Comparison of ENCODE assay signal across 26 cellular contexts in the genomic region with DNA sequence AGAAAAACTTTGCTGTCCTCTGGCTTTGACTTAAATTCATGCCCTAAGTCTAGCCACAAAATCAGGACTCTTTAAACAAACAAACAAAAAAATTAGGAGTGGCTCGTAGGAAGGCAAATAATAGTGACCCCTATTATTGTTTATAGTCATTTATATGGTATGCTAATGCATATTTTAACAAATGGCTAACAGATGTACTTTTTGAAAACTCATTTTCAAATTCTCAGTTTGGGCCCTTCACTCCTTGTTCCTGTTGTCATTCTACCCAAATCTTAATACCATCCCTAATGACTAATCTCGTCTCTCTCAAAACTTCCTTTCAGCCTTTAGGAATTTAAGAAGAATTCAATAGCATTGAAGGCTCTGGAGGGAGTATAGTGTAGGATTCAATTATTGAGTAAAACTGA. TPM values are rescaled to one million over a fixed set of nuclear protein-coding genes. Genes with fewer than 3 reads are reported as not detected.
DNase-seq lines count a peak whose midpoint lies in the region; ATAC-seq, FAIRE-seq and TF ChIP-seq lines count a peak whose summit lies in the region.
"Had no signal": no experiment of that assay in that cellular context is flagged by ENCODE, and none has a peak within 500 bp of the region (broad histone marks: within the 10 kb centered on the region; RNA-seq: fewer than 3 reads in every experiment).

No MANE protein-coding gene starts in this region.

- no peak for FAIRE-seq in GM12892 (lab: Jason Lieb, UNC)
- FAIRE-seq: A549, keratinocyte, pancreas had no signal

- H3K36me3 ChIP-seq in ACC112 (ENCODE audit: insufficient read depth, low read length) (no peaks in the 10 kb centered on the region), adipocyte (ENCODE audit: control insufficient read depth, insufficient read depth, low read length, severe bottlenecking) (no peaks in the 10 kb centered on the region)
- H3K36me3 ChIP-seq: lower lobe of right lung, pancreas, SJCRH30, upper lobe of left lung had no signal

- H3K27ac ChIP-seq in ACC112 (ENCODE audit: low read depth, low read length), result peak overlapping the region; percentile 61
- H3K27ac ChIP-seq: foreskin keratinocyte, lower lobe of right lung, pancreas, SJCRH30, upper lobe of left lung had no signal

- peaks cover 17% of the 10 kb centered on the region for H3K4me1 ChIP-seq in ACC112 (ENCODE audit: control insufficient read depth, insufficient read depth, low read length, unreplicated experiment)
- H3K4me1 ChIP-seq in adipocyte (ENCODE audit: control insufficient read depth, insufficient read depth, low read length), result peaks cover 21% of the 10 kb centered on the region
- H3K4me1 ChIP-seq: lower lobe of right lung, pancreas, upper lobe of left lung had no signal

- no peak for TF ChIP-seq CTCF in fibroblast of villous mesenchyme (IDR thresholded peaks at IDR 0.05; ENCODE audit: insufficient read depth, low read depth, low read length)

- no peak overlapping the region for H3K9ac ChIP-seq in adipocyte (ENCODE audit: low read length)

- H3K27me3 ChIP-seq in ACC112 (ENCODE audit: insufficient read depth, low read length) (no peaks in the 10 kb centered on the region), adipocyte (replicated peaks; ENCODE audit: control insufficient read depth, insufficient read depth, low read length) (no peaks in the 10 kb centered on the region)
- H3K27me3 ChIP-seq: foreskin keratinocyte, pancreas, SJCRH30, upper lobe of left lung had no signal

- TF ChIP-seq POLR2A in GM12892 (IDR thresholded peaks at IDR 0.05; ENCODE audit: low read depth, low read length), result no peak

- peak overlapping the region; percentile 73 for H2AFZ ChIP-seq in ACC112 (ENCODE audit: low read length, unreplicated experiment)

- DNase-seq in HCEC 1CT (peak; percentile 89), adipocyte (ENCODE audit: low read depth) (peak; percentile 82), fibroblast of villous mesenchyme (ENCODE audit: low read depth) (peak; percentile 58), Kasumi-1 (lab: John Stamatoyannopoulos, UW) (no peak), NCI-H82 treated with DMSO at 0.1 percent for 48 hours (lab: John Stamatoyannopoulos, UW; ENCODE audit: unreplicated experiment) (no peak), GM12892 (ENCODE audit: insufficient read length) (no peak)
- DNase-seq: activated CD4-positive, alpha-beta T cell treated with anti-CD3 and anti-CD28 coated beads, Interleukin-2, amount 50 U/mL, for 48 hours; anterior cingulate cortex; CD4-positive, alpha-beta memory T cell; cerebellar nuclear complex; effector CD8-positive, alpha-beta T cell; foreskin keratinocyte; lower lobe of right lung; NCI-H1105 treated with DMSO at 0.1 percent for 48 hours; NCI-H2107; NCI-H526 treated with DMSO at 0.1 percent for 48 hours; OCI-M1; pancreas; SJCRH30; stimulated activated CD4-positive, alpha-beta T cell treated with anti-CD3 and anti-CD28 coated beads, Interleukin-2, amount 100 ng/mL, for 48 hours; T-helper 2 cell; upper lobe of left lung had no signal

- H3K9me3 ChIP-seq in adipocyte (ENCODE audit: control insufficient read depth, low read length), result no peaks in the 10 kb centered on the region
- H3K9me3 ChIP-seq: A549, lower lobe of right lung, pancreas, upper lobe of left lung had no signal

- H3K4me3 ChIP-seq in ACC112 (ENCODE audit: low read depth, low read length) (no peak overlapping the region), adipocyte (ENCODE audit: low read length) (no peak overlapping the region), fibroblast of villous mesenchyme (ENCODE audit: low read depth, low read length) (no peak overlapping the region)
- H3K4me3 ChIP-seq: A549, lower lobe of right lung, pancreas, SJCRH30, upper lobe of left lung had no signal

- no peak for ATAC-seq in HG02884 (IDR thresholded peaks at IDR 0.05; ENCODE audit: unreplicated experiment)
- ATAC-seq: A549, foreskin keratinocyte, lower lobe of right lung, pancreas had no signal

- no peaks in the 10 kb centered on the region for H3K79me2 ChIP-seq in ACC112 (ENCODE audit: control insufficient read depth, insufficient read depth, low read length, unreplicated experiment)

RNA-seq across cellular contexts. Expression of gene ATP2B1, which starts 42.2 kb away (rescaled TPM):
- total RNA-seq in fibroblast of villous mesenchyme, result 175 and 214 TPM in 2 replicates
- polyA plus RNA-seq in GM12892 (2012; ENCODE audit: missing spikeins), result 23.3 TPM

Comparison
In these comparisons a context has a peak if more than half of its experiments do, and no peak if none do; other contexts are left out.
1. DNase-seq: peak in HCEC 1CT (single experiment), adipocyte (single experiment) and fibroblast of villous mesenchyme (single experiment); none in Kasumi-1 (0 of 2), NCI-H82 treated with DMSO at 0.1 percent for 48 hours (single experiment) and GM12892 (single experiment).